27 cellular contexts compared by ENCODE assay signal in genomic region chr9:80059979-80060378, GRCh38.
DNase-seq lines count a peak whose midpoint lies in the region; ATAC-seq and TF ChIP-seq lines count a peak whose summit lies in the region.
"Had no signal": no experiment of that assay in that cellular context is flagged by ENCODE, and none has a peak within 500 bp of the region (broad histone marks: within the 10 kb centered on the region; RNA-seq: fewer than 3 reads in every experiment).

No MANE protein-coding gene starts in this region.

- in situ Hi-C loops in ACHN (cut with HindIII; ENCODE audit: low pct_ligation_motif_present, low pct_unique_long_range_greater_than_20kb, low sequenced_read_pairs) = no loop called here

- H3K4me2 ChIP-seq in GM23338 = no peak overlapping the region

- no peaks in the 10 kb centered on the region for H4K20me1 ChIP-seq in GM23338 (replicated peaks; ENCODE audit: insufficient read depth)

- H3K27ac Mint-ChIP-seq in GM23338 = no peak overlapping the region
- H3K27ac Mint-ChIP-seq in activated T-helper 1 cell treated with anti-CD3 and anti-CD28 coated beads, Interleukin-12 subunit alpha, Interleukin-12 subunit beta, Interleukin-2, Interleukin-4 antibody, amounts not matched to agents 30 ng/mL and 10 ng/mL and 1 ng/mL, durations not matched to agents 14 hours and 24 hours and 36 hours = no peak overlapping the region
- H3K27ac Mint-ChIP-seq: CD4-positive, alpha-beta memory T cell; T-helper 1 cell treated with Interleukin-12 subunit alpha and Interleukin-12 subunit beta and Interleukin-4 antibody, amounts not matched to agents 30 μg/mL and 1 μg/mL, for 36 hours had no signal

- peaks cover 7% of the 10 kb centered on the region for H3K9me3 Mint-ChIP-seq in GM23338
- no peaks in the 10 kb centered on the region for H3K9me3 Mint-ChIP-seq in activated T-helper 1 cell treated with anti-CD3 and anti-CD28 coated beads, Interleukin-12 subunit alpha, Interleukin-12 subunit beta, Interleukin-2, Interleukin-4 antibody, amounts not matched to agents 30 ng/mL and 10 ng/mL and 1 ng/mL, durations not matched to agents 14 hours and 24 hours and 36 hours

- H3F3A ChIP-seq in GM23338 (replicated peaks; ENCODE audit: low read depth) = no peaks in the 10 kb centered on the region

- H3K27ac ChIP-seq in GM23338 (ENCODE audit: low read depth) = no peak overlapping the region
- H3K27ac ChIP-seq: SK-N-MC had no signal

- H3K4me3 ChIP-seq in GM23338 (no peak overlapping the region), LNCaP clone FGC (ENCODE audit: low read depth, low read length) (no peak overlapping the region)
- H3K4me3 ChIP-seq: SK-N-MC had no signal

- intact Hi-C loops in activated T-helper 1 cell treated with anti-CD3 and anti-CD28 coated beads, Interleukin-12 subunit alpha, Interleukin-12 subunit beta, Interleukin-2, Interleukin-4 antibody, amounts not matched to agents 30 ng/mL and 10 ng/mL and 1 ng/mL, durations not matched to agents 14 hours and 24 hours and 36 hours (cut with micrococcal nuclease) = no loop called here

- no peak overlapping the region for H3K4me3 Mint-ChIP-seq in GM23338
- H3K4me3 Mint-ChIP-seq in activated T-helper 1 cell treated with anti-CD3 and anti-CD28 coated beads, Interleukin-12 subunit alpha, Interleukin-12 subunit beta, Interleukin-2, Interleukin-4 antibody, amounts not matched to agents 30 ng/mL and 10 ng/mL and 1 ng/mL, durations not matched to agents 14 hours and 24 hours and 36 hours = no peak overlapping the region
- H3K4me3 Mint-ChIP-seq: CD4-positive, alpha-beta memory T cell; T-helper 1 cell treated with Interleukin-12 subunit alpha and Interleukin-12 subunit beta and Interleukin-4 antibody, amounts not matched to agents 30 μg/mL and 1 μg/mL, for 36 hours had no signal

- DNase-seq in GM23338 (ENCODE audit: low spot score) = no peak
- DNase-seq in LNCaP clone FGC (ENCODE audit: low read depth) = peak; percentile 47
- peak; percentile 42 for DNase-seq in NCI-H2171 treated with DMSO at 0.1 percent for 48 hours (lab: John Stamatoyannopoulos, UW)
- DNase-seq in myocyte (ENCODE audit: low read depth) = peak; percentile 22
- no peak for DNase-seq in ACHN
- no peak for DNase-seq in OCI-M2 (lab: John Stamatoyannopoulos, UW; ENCODE audit: unreplicated experiment)
- no peak for DNase-seq in activated T-helper 1 cell treated with anti-CD3 and anti-CD28 coated beads, Interleukin-12 subunit alpha, Interleukin-12 subunit beta, Interleukin-2, Interleukin-4 antibody, amounts not matched to agents 30 ng/mL and 10 ng/mL and 1 ng/mL, durations not matched to agents 14 hours and 24 hours and 36 hours (ENCODE audit: low spot score)
- DNase-seq: AML-193; C1 segment of cervical spinal cord; CD4-positive, alpha-beta memory T cell; COR-L47; DMS 273 treated with DMSO at 0.1 percent for 48 hours; DMS79 treated with DMSO at 0.1 percent for 48 hours; GF-D8; H7; KG1; NCI-H1048; NCI-H1417; NCI-H1694; NCI-H2081 treated with DMSO at 0.1 percent for 48 hours; NCI-H446; NCI-H524 treated with DMSO at 0.1 percent for 48 hours; SIG-M5; SW 1271 had no signal

- H3K79me2 ChIP-seq in GM23338 (replicated peaks; ENCODE audit: insufficient read depth) = no peaks in the 10 kb centered on the region

- TF ChIP-seq CTCF in GM23338 (conservative IDR thresholded peaks at IDR 0.05; ENCODE audit: low read depth in 2 of 2) (no peak), LNCaP clone FGC (IDR thresholded peaks at IDR 0.05; ENCODE audit: control insufficient read depth, extremely low read depth, insufficient read depth) (no peak)

- H3K4me1 ChIP-seq in GM23338 (ENCODE audit: insufficient read depth) = no peaks in the 10 kb centered on the region; the same call in 1 of the 2 replicates

- peaks cover 5% of the 10 kb centered on the region; the same call in 2 of the 3 replicates for H3K4me1 Mint-ChIP-seq in GM23338
- H3K4me1 Mint-ChIP-seq in activated T-helper 1 cell treated with anti-CD3 and anti-CD28 coated beads, Interleukin-12 subunit alpha, Interleukin-12 subunit beta, Interleukin-2, Interleukin-4 antibody, amounts not matched to agents 30 ng/mL and 10 ng/mL and 1 ng/mL, durations not matched to agents 14 hours and 24 hours and 36 hours (ENCODE audit: low read depth) = no peaks in the 10 kb centered on the region
- H3K4me1 Mint-ChIP-seq: CD4-positive, alpha-beta memory T cell had no signal

- 0 out of 2 replicates have a peak, but pooled peaks cover 2% of the 10 kb centered on the region for H3K9me2 ChIP-seq in GM23338 (ENCODE audit: insufficient read depth)

- no peaks in the 10 kb centered on the region for H3K27me3 Mint-ChIP-seq in GM23338 (ENCODE audit: insufficient read depth, low read depth, poor library complexity)
- no peaks in the 10 kb centered on the region for H3K27me3 Mint-ChIP-seq in activated T-helper 1 cell treated with anti-CD3 and anti-CD28 coated beads, Interleukin-12 subunit alpha, Interleukin-12 subunit beta, Interleukin-2, Interleukin-4 antibody, amounts not matched to agents 30 ng/mL and 10 ng/mL and 1 ng/mL, durations not matched to agents 14 hours and 24 hours and 36 hours (ENCODE audit: insufficient read depth)
- H3K27me3 Mint-ChIP-seq: CD4-positive, alpha-beta memory T cell had no signal

- H3K36me3 Mint-ChIP-seq in GM23338 (ENCODE audit: low read depth) = peaks cover 5% of the 10 kb centered on the region; the same call in 1 of the 3 replicates
- no peaks in the 10 kb centered on the region for H3K36me3 Mint-ChIP-seq in activated T-helper 1 cell treated with anti-CD3 and anti-CD28 coated beads, Interleukin-12 subunit alpha, Interleukin-12 subunit beta, Interleukin-2, Interleukin-4 antibody, amounts not matched to agents 30 ng/mL and 10 ng/mL and 1 ng/mL, durations not matched to agents 14 hours and 24 hours and 36 hours (ENCODE audit: low read depth)
- H3K36me3 Mint-ChIP-seq: CD4-positive, alpha-beta memory T cell had no signal

- no peaks in the 10 kb centered on the region for H3K27me3 ChIP-seq in GM23338 (ENCODE audit: insufficient read depth)

- ATAC-seq in GM23338 (no peak), HG03095 (IDR thresholded peaks at IDR 0.05; ENCODE audit: unreplicated experiment) (no peak)

- no peak overlapping the region for H2AFZ ChIP-seq in GM23338

- no peaks in the 10 kb centered on the region for H3K36me3 ChIP-seq in GM23338 (ENCODE audit: insufficient read depth)

TF ChIP-seq in GM23338, 12 proteins besides CTCF, POLR2A, EP300 and RAD21:
- TF ChIP-seq ETS1 (IDR thresholded peaks at IDR 0.05) (no peak), ZNF331 (CRISPR knock-in tag; IDR thresholded peaks at IDR 0.05; ENCODE audit: low read depth) (peak; percentile 78)
TF ChIP-seq in GM23338: peak in this region for 1.

Comparison
In these comparisons a context has a peak if more than half of its experiments do, and no peak if none do; other contexts are left out.
1. DNase-seq: peak in LNCaP clone FGC (single experiment), NCI-H2171 treated with DMSO at 0.1 percent for 48 hours (single experiment) and myocyte (single experiment); none in GM23338 (single experiment), ACHN (single experiment), OCI-M2 (single experiment) and activated T-helper 1 cell treated with anti-CD3 and anti-CD28 coated beads, Interleukin-12 subunit alpha, Interleukin-12 subunit beta, Interleukin-2, Interleukin-4 antibody, amounts not matched to agents 30 ng/mL and 10 ng/mL and 1 ng/mL, durations not matched to agents 14 hours and 24 hours and 36 hours (single experiment).